ENCODE assay signal across 30 cellular contexts in the genomic region with DNA sequence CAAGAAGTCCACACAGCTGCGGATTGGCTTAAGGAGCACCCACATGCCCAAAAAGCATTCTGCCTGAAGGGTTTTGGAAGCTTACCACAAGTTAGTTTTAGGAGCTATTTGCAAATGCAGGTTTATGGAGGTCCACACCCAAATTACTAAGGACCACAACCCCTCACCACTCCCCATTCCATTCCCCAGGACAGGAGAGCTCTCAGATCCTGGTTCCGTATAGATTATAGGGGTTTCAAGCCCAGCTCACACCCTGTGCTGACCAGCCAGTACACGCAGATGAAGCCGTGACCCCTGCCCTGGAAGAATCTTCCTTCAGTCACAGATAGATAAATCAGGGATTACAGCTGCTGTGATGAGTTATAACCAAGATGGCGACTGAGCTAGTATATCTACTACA. TPM values are rescaled to one million over a fixed set of nuclear protein-coding genes. Genes with fewer than 3 reads are reported as not detected.
"Had no signal": no experiment of that assay in that cellular context is flagged by ENCODE, and none has a peak within 500 bp of the region (broad histone marks: within the 10 kb centered on the region; RNA-seq: fewer than 3 reads in every experiment).

No MANE protein-coding gene starts in this region.

- H3K4me3 Mint-ChIP-seq: naive thymus-derived CD8-positive, alpha-beta T cell; natural killer cell treated with Interleukin-12 subunit alpha and Interleukin-12 subunit beta and Interleukin-15 and Interleukin-18, amount 100 ng/mL, for 72 hours; stimulated activated memory B cell treated with anti-CD40 and anti-IgM and Interleukin-4, amounts not matched to agents 10 μg/mL and 1 μg/mL and 100 μg/mL, for 72 hours; stimulated activated naive CD8-positive, alpha-beta T cell treated with anti-CD3 and anti-CD28 coated beads, Interleukin-15, amount 100 ng/mL, for 72 hours; type B pancreatic cell had no signal

- H3K9ac ChIP-seq: neural progenitor cell, parathyroid adenoma had no signal

- ATAC-seq: naive thymus-derived CD8-positive, alpha-beta T cell; natural killer cell treated with Interleukin-12 subunit alpha and Interleukin-12 subunit beta and Interleukin-15 and Interleukin-18, amount 100 ng/mL, for 72 hours; psoas muscle; right cardiac atrium; right lobe of liver; stimulated activated memory B cell treated with anti-CD40 and anti-IgM and Interleukin-4, amounts not matched to agents 10 μg/mL and 1 μg/mL and 100 μg/mL, for 72 hours; stimulated activated naive CD8-positive, alpha-beta T cell treated with anti-CD3 and anti-CD28 coated beads, Interleukin-15, amount 100 ng/mL, for 72 hours; stimulated activated naive CD8-positive, alpha-beta T cell treated with anti-CD3 and anti-CD28 coated beads, Interleukin-15, Interleukin-2, amounts not matched to agents 100 U/mL and 50 U/mL, for 24 hours; upper lobe of right lung had no signal

- H3K27me3 Mint-ChIP-seq: type B pancreatic cell had no signal

- H3K9me3 Mint-ChIP-seq: naive thymus-derived CD8-positive, alpha-beta T cell; natural killer cell treated with Interleukin-12 subunit alpha and Interleukin-12 subunit beta and Interleukin-15 and Interleukin-18, amount 100 ng/mL, for 72 hours; neural progenitor cell; type B pancreatic cell had no signal

- H3K79me2 ChIP-seq: parathyroid adenoma had no signal

- H3K27me3 ChIP-seq: ovary, right lobe of liver, sigmoid colon, spleen, suprapubic skin, testis, tibial artery, transverse colon, upper lobe of right lung, uterus had no signal

- DNase-seq: naive thymus-derived CD8-positive, alpha-beta T cell; occipital lobe; ovary; psoas muscle; right cardiac atrium; right lobe of liver; sigmoid colon; spleen; stimulated activated CD4-positive, alpha-beta T cell treated with anti-CD3 and anti-CD28 coated beads, Interleukin-12 subunit alpha, Interleukin-12 subunit beta, amount 100 ng/mL, for 4 hours; stimulated activated CD4-positive, alpha-beta T cell treated with anti-CD3 and anti-CD28 coated beads, Interleukin-1b, Interleukin-23, amount 100 ng/mL, for 48 hours; stimulated activated CD4-positive, alpha-beta T cell treated with anti-CD3 and anti-CD28 coated beads, Interleukin-4, amount 100 ng/mL, for 1 hour; stimulated activated CD4-positive, alpha-beta T cell treated with anti-CD3 and anti-CD28 coated beads, Interleukin-4, amount 100 ng/mL, for 4 hours; stimulated activated CD8-positive, alpha-beta memory T cell treated with anti-CD3 and anti-CD28 coated beads, Interleukin-4, amount 100 ng/mL, for 48 hours; stimulated activated naive CD4-positive, alpha-beta T cell; stimulated activated naive CD8-positive, alpha-beta T cell treated with anti-CD3 and anti-CD28 coated beads, Interleukin-15, amount 100 ng/mL, for 72 hours; stimulated activated naive CD8-positive, alpha-beta T cell treated with anti-CD3 and anti-CD28 coated beads, Interleukin-15, Interleukin-2, amounts not matched to agents 100 U/mL and 50 U/mL, for 24 hours; substantia nigra; testis; tibial artery; transverse colon; upper lobe of right lung; uterus had no signal

- H3K4me1 Mint-ChIP-seq: naive thymus-derived CD8-positive, alpha-beta T cell; stimulated activated naive CD8-positive, alpha-beta T cell treated with anti-CD3 and anti-CD28 coated beads, Interleukin-15, amount 100 ng/mL, for 72 hours had no signal

- H2AFZ ChIP-seq: neural progenitor cell, parathyroid adenoma had no signal

- H3K27ac Mint-ChIP-seq: naive thymus-derived CD8-positive, alpha-beta T cell; natural killer cell treated with Interleukin-12 subunit alpha and Interleukin-12 subunit beta and Interleukin-15 and Interleukin-18, amount 100 ng/mL, for 72 hours; neural progenitor cell; stimulated activated naive CD8-positive, alpha-beta T cell treated with anti-CD3 and anti-CD28 coated beads, Interleukin-15, amount 100 ng/mL, for 72 hours; type B pancreatic cell had no signal

- H3K36me3 ChIP-seq: neural progenitor cell, ovary, right lobe of liver, sigmoid colon, spleen, suprapubic skin, tibial artery, transverse colon, upper lobe of right lung, uterus had no signal

- H3K4me1 ChIP-seq: psoas muscle, sigmoid colon, testis, tibial artery, transverse colon, uterus had no signal

- H3K4me3 ChIP-seq: neural progenitor cell, ovary, psoas muscle, right lobe of liver, sigmoid colon, skin epidermis, smooth muscle cell, spleen, suprapubic skin, testis, tibial artery, transverse colon, upper lobe of right lung, uterus had no signal

- H3K9me3 ChIP-seq: ovary, psoas muscle, right lobe of liver, sigmoid colon, suprapubic skin, testis, tibial artery, transverse colon, upper lobe of right lung, uterus had no signal

- H3K27ac ChIP-seq: neural progenitor cell, ovary, parathyroid adenoma, psoas muscle, right lobe of liver, sigmoid colon, skin epidermis, spleen, suprapubic skin, testis, tibial artery, transverse colon, upper lobe of right lung, uterus had no signal

- H3K36me3 Mint-ChIP-seq: naive thymus-derived CD8-positive, alpha-beta T cell; natural killer cell treated with Interleukin-12 subunit alpha and Interleukin-12 subunit beta and Interleukin-15 and Interleukin-18, amount 100 ng/mL, for 72 hours; neural progenitor cell; stimulated activated memory B cell treated with anti-CD40 and anti-IgM and Interleukin-4, amounts not matched to agents 10 μg/mL and 1 μg/mL and 100 μg/mL, for 72 hours; type B pancreatic cell had no signal

- H3K4me2 ChIP-seq: neural progenitor cell, smooth muscle cell had no signal

RNA-seq across cellular contexts. Expression of a gene that starts 24.4 kb away (rescaled TPM):
- polyA plus RNA-seq: naive thymus-derived CD8-positive, alpha-beta T cell had no signal
